In genomic region chr13:33817843-33818661, GRCh38 we compare ENCODE assay signal across 8 cellular contexts. TPM values are rescaled to one million over a fixed set of nuclear protein-coding genes. Genes with fewer than 3 reads are reported as not detected.
DNase-seq lines count a peak whose midpoint lies in the region; ATAC-seq and TF ChIP-seq lines count a peak whose summit lies in the region.

TSS of gene RFC3 (plus strand) at chr13:33818149. CDS start at chr13:33818179, 30 bp downstream.

- peak; percentile 69 for DNase-seq in NCI-H187 treated with DMSO at 0.1 percent for 48 hours (lab: John Stamatoyannopoulos, UW)
- DNase-seq in ascending aorta (ENCODE audit: low spot score in 2 of 2): peak; percentile 72 to 95
- peak; percentile 96 for DNase-seq in right atrium auricular region (ENCODE audit: low spot score)
- peak; percentile 82 for DNase-seq in pulmonary artery endothelial cell (ENCODE audit: low read depth, low spot score)
- DNase-seq in vagina (ENCODE audit: extremely low spot score in 2 of 2): peak in 1 of 2 donors; percentile 89

- intact Hi-C loops in T-helper 2 cell treated with Interferon-gamma antibody and Interleukin-4, amounts not matched to agents 100 ng/mL and 5 ng/mL, for 36 hours (cut with micrococcal nuclease): loop anchor here (1.0 to 10.0 kb wide), 5 partner anchors 31 to 1281 kb away; partner anchors contain the start of gene N4BP2L2
- intact Hi-C loops in ascending aorta (cut with DNase I): loop anchor here (10.0 kb wide), 1 partner anchor 337 kb away; no protein-coding TSS in a partner anchor
- intact Hi-C loops in vagina (cut with DNase I): no loop called here

- no peaks in the 10 kb centered on the region for H3K27me3 ChIP-seq in ascending aorta
- no peaks in the 10 kb centered on the region for H3K27me3 ChIP-seq in right atrium auricular region
- H3K27me3 ChIP-seq in vagina: no peaks in the 10 kb centered on the region

- TF ChIP-seq POLR2A in vagina (IDR thresholded peaks at IDR 0.05): no peak

- peak within 1 kb of the TSS; percentile 71 to 76 for H3K4me3 ChIP-seq in ascending aorta
- H3K4me3 ChIP-seq in right atrium auricular region: peak within 1 kb of the TSS; percentile 61 to 84
- peak within 1 kb of the TSS; percentile 82 to 87 for H3K4me3 ChIP-seq in vagina

- H3K4me1 ChIP-seq in ascending aorta: no peaks in the 10 kb centered on the region
- no peaks in the 10 kb centered on the region for H3K4me1 ChIP-seq in right atrium auricular region
- H3K4me1 ChIP-seq in vagina: peaks cover 11% of the 10 kb centered on the region

- H3K27ac ChIP-seq in ascending aorta: peak within 1 kb of the TSS; percentile 35 to 54
- peak within 1 kb of the TSS; percentile 64 to 68 for H3K27ac ChIP-seq in right atrium auricular region
- peak within 1 kb of the TSS; percentile 43 for H3K27ac ChIP-seq in vagina

- no peaks in the 10 kb centered on the region for H3K36me3 ChIP-seq in ascending aorta
- no peaks in the 10 kb centered on the region for H3K36me3 ChIP-seq in right atrium auricular region
- H3K36me3 ChIP-seq in vagina: peaks cover 0 to 4% of the 10 kb centered on the region in 2 donors

- ATAC-seq in GM18498 (IDR thresholded peaks at IDR 0.05; ENCODE audit: unreplicated experiment) (peak; percentile 97), HG02938 (IDR thresholded peaks at IDR 0.05; ENCODE audit: unreplicated experiment) (peak; percentile 93)

- H3K9me3 ChIP-seq in ascending aorta (no peaks in the 10 kb centered on the region), right atrium auricular region (no peaks in the 10 kb centered on the region), vagina (no peaks in the 10 kb centered on the region)

- TF ChIP-seq CTCF in ascending aorta (IDR thresholded peaks at IDR 0.05) (no peak), right atrium auricular region (IDR thresholded peaks at IDR 0.05) (peak in 1 of 2 donors; percentile 27), vagina (IDR thresholded peaks at IDR 0.05) (no peak)

RNA-seq across cellular contexts. Expression of gene RFC3, which starts in this region (rescaled TPM):
- 42.5 and 43.8 TPM in 2 replicates for total RNA-seq in T-helper 2 cell treated with Interferon-gamma antibody and Interleukin-4, amounts not matched to agents 100 ng/mL and 5 ng/mL, for 36 hours
- 6.2 TPM for total RNA-seq in ascending aorta
- total RNA-seq in right atrium auricular region: 1 to 10 TPM; 3.3 to 4.9 TPM
- 16.2 and 19.3 TPM in 2 replicates for total RNA-seq in pulmonary artery endothelial cell
- 8.6 TPM for total RNA-seq in vagina
